19 cellular contexts compared by ENCODE assay signal in genomic region chr22:20951932-20952380, GRCh38. TPM values are rescaled to one million over a fixed set of nuclear protein-coding genes. Genes with fewer than 3 reads are reported as not detected.
DNase-seq lines count a peak whose midpoint lies in the region; ATAC-seq, FAIRE-seq and TF ChIP-seq lines count a peak whose summit lies in the region.
"Had no signal": no experiment of that assay in that cellular context is flagged by ENCODE, and none has a peak within 500 bp of the region (broad histone marks: within the 10 kb centered on the region; RNA-seq: fewer than 3 reads in every experiment).

No MANE protein-coding gene starts in this region.

- FAIRE-seq in small intestine (lab: Jason Lieb, UNC) (no peak), H54 (lab: Jason Lieb, UNC) (no peak)
- FAIRE-seq: pancreas had no signal

- H3K27ac ChIP-seq in ectodermal cell (ENCODE audit: insufficient read depth, low read depth, low read length, poor library complexity, severe bottlenecking) (peak overlapping the region; percentile 6), lower lobe of right lung (no peak overlapping the region), small intestine (ENCODE audit: low read depth in 1 of 2, low read length in 1 of 2) (peak overlapping the region; percentile 79 to 90)
- H3K27ac ChIP-seq: ascending aorta had no signal

- ATAC-seq in lower lobe of right lung: peak; percentile 6 to 22
- ATAC-seq in HG03025 (IDR thresholded peaks at IDR 0.05; ENCODE audit: low FRiP score, unreplicated experiment): no peak
- no peak for ATAC-seq in GM18517 (IDR thresholded peaks at IDR 0.05; ENCODE audit: unreplicated experiment)
- ATAC-seq: activated CD4-positive, alpha-beta T cell treated with anti-CD3 and anti-CD28 coated beads for 36 hours; natural killer cell treated with Interleukin-12 subunit alpha and Interleukin-12 subunit beta and Interleukin-15 and Interleukin-18, amount 100 ng/mL, for 72 hours; stimulated activated memory B cell treated with anti-CD40 and anti-IgM and Interleukin-4, amounts not matched to agents 10 μg/mL and 1 μg/mL and 100 μg/mL, for 72 hours had no signal

- H3K9me3 ChIP-seq in ectodermal cell (ENCODE audit: control insufficient read depth, low read length): no peaks in the 10 kb centered on the region
- H3K9me3 ChIP-seq in lower lobe of right lung: no peaks in the 10 kb centered on the region
- H3K9me3 ChIP-seq in small intestine (ENCODE audit: control insufficient read depth, low read depth): no peaks in the 10 kb centered on the region
- H3K9me3 ChIP-seq: ascending aorta, pancreas had no signal

- H3K4me3 ChIP-seq in ectodermal cell (ENCODE audit: insufficient read depth, low read depth, low read length): no peak overlapping the region
- no peak overlapping the region for H3K4me3 ChIP-seq in lower lobe of right lung
- no peak overlapping the region for H3K4me3 ChIP-seq in small intestine (ENCODE audit: low read depth in 1 of 2, low read length in 2 of 2)
- H3K4me3 ChIP-seq: ascending aorta, pancreas had no signal

- intact Hi-C loops in lower lobe of right lung (cut with DNase I): no loop called here

- H3K27me3 ChIP-seq in ectodermal cell (ENCODE audit: control insufficient read depth, insufficient read depth, low read length, poor library complexity, severe bottlenecking) (peaks cover 13% of the 10 kb centered on the region), lower lobe of right lung (ENCODE audit: low read depth) (no peaks in the 10 kb centered on the region), small intestine (ENCODE audit: control insufficient read depth in 2 of 2, insufficient read depth in 2 of 2, low read length in 2 of 2) (no peaks in the 10 kb centered on the region)
- H3K27me3 ChIP-seq: ascending aorta, pancreas had no signal

- peaks cover 31% of the 10 kb centered on the region for H3K36me3 ChIP-seq in ectodermal cell (ENCODE audit: control insufficient read depth, insufficient read depth, low read length)
- H3K36me3 ChIP-seq in lower lobe of right lung: peaks cover 52% of the 10 kb centered on the region
- peaks cover 7 to 17% of the 10 kb centered on the region in 2 donors for H3K36me3 ChIP-seq in small intestine (ENCODE audit: control insufficient read depth in 2 of 2, insufficient read depth in 2 of 2, low read length in 2 of 2)

- TF ChIP-seq POLR2A in H54 (IDR thresholded peaks at IDR 0.05; ENCODE audit: low read depth, low read length): no peak

- WGBS in ectodermal cell, 2 experiments: 90% methylated on average over 8 of the region's 8 CpGs
- 24 to 66% (median 41%) methylated on average over 8 of the region's 8 CpGs for WGBS in small intestine, 3 donors

- DNase-seq in HuH-7 (ENCODE audit: low spot score) (peak; percentile 68), lower lobe of right lung (no peak), small intestine (peak; percentile 89), H54 (ENCODE audit: insufficient read length, low spot score) (no peak)
- DNase-seq in activated CD4-positive, alpha-beta T cell treated with anti-CD3 and anti-CD28 coated beads, Interleukin-2, amount 50 U/mL, for 48 hours: no peak
- DNase-seq: activated CD4-positive, alpha-beta T cell treated with anti-CD3 and anti-CD28 coated beads for 36 hours; CD4-positive, alpha-beta memory T cell; cerebellar nuclear complex; effector memory CD4-positive, alpha-beta T cell; Karpas-422; NCI-H1694 treated with DMSO at 0.1 percent for 48 hours; pancreas; stimulated activated CD4-positive, alpha-beta T cell treated with anti-CD3 and anti-CD28 coated beads, Interleukin-2, amount 100 ng/mL, for 24 hours had no signal

- H3K4me1 ChIP-seq in ectodermal cell (ENCODE audit: control insufficient read depth, insufficient read depth, low read length) (peaks cover 9% of the 10 kb centered on the region), lower lobe of right lung (peaks cover 17% of the 10 kb centered on the region), small intestine (ENCODE audit: control insufficient read depth in 2 of 2, insufficient read depth in 1 of 2, low read depth in 1 of 2, low read length in 1 of 2) (peaks cover 6 to 8% of the 10 kb centered on the region in 2 donors)

- no peak for TF ChIP-seq CTCF in lower lobe of right lung (IDR thresholded peaks at IDR 0.05)

RNA-seq across cellular contexts. Expression of gene AIFM3, which starts 15.1 kb away (rescaled TPM):
- 14.5 TPM for polyA plus RNA-seq in ectodermal cell (2013, experiment 1 of 4)
- polyA plus RNA-seq in ectodermal cell (2013, experiment 2 of 4): 16.8 TPM
- 8.0 TPM for polyA plus RNA-seq in ectodermal cell (2013, experiment 3 of 4)
- 9.9 TPM for polyA plus RNA-seq in ectodermal cell (2013, experiment 4 of 4)
- total RNA-seq in lower lobe of right lung: 12.3 TPM
- polyA plus RNA-seq in small intestine: 1 to 10 TPM; 5.1 to 9.4 (median 6.8) TPM
- total RNA-seq: ascending aorta had no signal
- polyA plus RNA-seq: CD4-positive, alpha-beta memory T cell had no signal

RNA-seq across cellular contexts. Expression of gene LZTR1, which starts 30.1 kb away (rescaled TPM):
- 54.3 TPM for polyA plus RNA-seq in ectodermal cell (2013, experiment 1 of 4)
- polyA plus RNA-seq in ectodermal cell (2013, experiment 2 of 4): 56.9 TPM
- polyA plus RNA-seq in ectodermal cell (2013, experiment 3 of 4): 33.7 TPM
- 37.1 TPM for polyA plus RNA-seq in ectodermal cell (2013, experiment 4 of 4)
- 51.6 TPM for total RNA-seq in lower lobe of right lung
- 10 to 100 TPM; 22.7 to 38.0 (median 26.8) TPM for polyA plus RNA-seq in small intestine

RNA-seq across cellular contexts. Expression of gene CRKL, which starts 34.7 kb away (rescaled TPM):
- 87.1 TPM for polyA plus RNA-seq in ectodermal cell (2013, experiment 1 of 4)
- 94.2 TPM for polyA plus RNA-seq in ectodermal cell (2013, experiment 2 of 4)
- 52.8 TPM for polyA plus RNA-seq in ectodermal cell (2013, experiment 3 of 4)
- 57.3 TPM for polyA plus RNA-seq in ectodermal cell (2013, experiment 4 of 4)
- 53.5 TPM for total RNA-seq in lower lobe of right lung
- polyA plus RNA-seq in small intestine: 10 to 100 TPM; 18.6 to 24.2 (median 19.9) TPM

RNA-seq across cellular contexts. Expression of gene THAP7, which starts 50.0 kb away (rescaled TPM):
- 31.1 TPM for polyA plus RNA-seq in ectodermal cell (2013, experiment 1 of 4)
- 38.6 TPM for polyA plus RNA-seq in ectodermal cell (2013, experiment 2 of 4)
- 27.1 TPM for polyA plus RNA-seq in ectodermal cell (2013, experiment 3 of 4)
- 31.5 TPM for polyA plus RNA-seq in ectodermal cell (2013, experiment 4 of 4)
- total RNA-seq in lower lobe of right lung: 24.3 TPM
- polyA plus RNA-seq in small intestine: 10 to 100 TPM; 30.0 to 43.2 (median 31.5) TPM

Comparison
In these comparisons a context has a peak if more than half of its experiments do, and no peak if none do; other contexts are left out.
1. DNase-seq: peak in HuH-7 (single experiment) and small intestine (single experiment); none in lower lobe of right lung (single experiment), activated CD4-positive, alpha-beta T cell treated with anti-CD3 and anti-CD28 coated beads, Interleukin-2, amount 50 U/mL, for 48 hours (0 of 2) and H54 (single experiment).
2. ATAC-seq: peak in lower lobe of right lung (2 of 2); none in HG03025 (single experiment) and GM18517 (single experiment).